Comparison of ENCODE assay signal across 1 cellular context in the genomic region with DNA sequence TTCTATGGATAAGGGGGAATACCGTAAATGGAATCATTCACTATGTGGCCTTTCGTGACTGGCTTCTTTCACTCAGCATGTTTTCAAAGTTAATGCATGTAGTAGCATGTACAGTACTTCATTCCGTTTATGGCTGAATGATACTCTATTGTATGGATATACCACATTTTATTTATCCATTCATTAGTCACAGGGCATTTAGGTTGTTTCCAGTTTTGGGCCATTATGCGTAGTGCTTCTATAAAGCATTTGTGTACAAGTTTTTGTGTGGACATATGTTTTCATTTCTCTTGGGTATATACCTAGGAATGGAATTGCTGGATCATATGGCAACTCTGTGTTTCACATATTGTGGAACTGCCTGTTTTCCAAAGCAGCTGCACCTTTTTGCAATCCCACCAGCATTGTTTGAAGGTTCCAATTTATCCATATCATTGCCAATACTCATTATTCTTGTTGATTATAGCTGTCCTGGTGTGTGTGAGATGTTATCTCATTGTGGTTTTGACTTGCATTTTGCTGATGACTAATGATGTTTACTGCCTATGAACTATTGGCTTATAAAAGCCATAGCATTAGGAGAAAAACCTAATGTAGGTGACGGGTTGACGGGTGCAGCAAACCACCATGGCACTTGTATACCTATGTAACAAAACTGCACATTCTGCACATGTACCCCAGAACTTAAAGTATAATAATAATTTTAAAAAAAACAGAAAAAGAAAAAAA.
TF ChIP-seq lines count a peak whose summit lies in the region.

No MANE protein-coding gene starts in this region.

TF ChIP-seq in K562, 482 proteins besides CTCF, POLR2A, EP300 and RAD21:
- TF ChIP-seq DPF2 (IDR thresholded peaks at IDR 0.05), result peak; percentile 74
- 0 out of 2 replicates have a peak, but pooled peaks have one; percentile 33 for TF ChIP-seq SMARCC2 (IDR thresholded peaks at IDR 0.05; ENCODE audit: low read depth)
- 0 out of 2 replicates have a peak, but pooled peaks have one; percentile 13 for TF ChIP-seq GATA2 (CRISPR knock-in tag; IDR thresholded peaks at IDR 0.05)
- TF ChIP-seq ARID1B (IDR thresholded peaks at IDR 0.05), result peak; percentile 63
- TF ChIP-seq SMARCA4 (IDR thresholded peaks at IDR 0.05), result peak; percentile 68; the same call in 1 of the 2 replicates
- TF ChIP-seq ASH1L (IDR thresholded peaks at IDR 0.05; ENCODE audit: borderline replicate concordance, low read depth, partially characterized antibody), result no peak
- TF ChIP-seq FOXJ3 (CRISPR knock-in tag; IDR thresholded peaks at IDR 0.05), result no peak
- TF ChIP-seq E2F3 (CRISPR knock-in tag; IDR thresholded peaks at IDR 0.05), result no peak
- peak; percentile 72 for TF ChIP-seq MEIS2 (IDR thresholded peaks at IDR 0.05; ENCODE audit: partially characterized antibody)
- 0 out of 4 replicates have a peak, but pooled peaks of 1 of the 2 experiments have one; percentile 24 for TF ChIP-seq FOXA3 (CRISPR knock-in tag; conservative IDR thresholded peaks at IDR 0.05 in 1 of 2, IDR thresholded peaks at IDR 0.05 in 1 of 2)
- TF ChIP-seq PTBP1 (IDR thresholded peaks at IDR 0.05; ENCODE audit: low read depth, low read length), result no peak
- no peak for TF ChIP-seq MCM3 (IDR thresholded peaks at IDR 0.05)
- TF ChIP-seq, protein P1, sequence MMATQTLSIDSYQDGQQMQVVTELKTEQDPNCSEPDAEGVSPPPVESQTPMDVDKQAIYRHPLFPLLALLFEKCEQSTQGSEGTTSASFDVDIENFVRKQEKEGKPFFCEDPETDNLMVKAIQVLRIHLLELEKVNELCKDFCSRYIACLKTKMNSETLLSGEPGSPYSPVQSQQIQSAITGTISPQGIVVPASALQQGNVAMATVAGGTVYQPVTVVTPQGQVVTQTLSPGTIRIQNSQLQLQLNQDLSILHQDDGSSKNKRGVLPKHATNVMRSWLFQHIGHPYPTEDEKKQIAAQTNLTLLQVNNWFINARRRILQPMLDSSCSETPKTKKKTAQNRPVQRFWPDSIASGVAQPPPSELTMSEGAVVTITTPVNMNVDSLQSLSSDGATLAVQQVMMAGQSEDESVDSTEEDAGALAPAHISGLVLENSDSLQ (IDR thresholded peaks at IDR 0.05), result 0 out of 2 replicates have a peak, but pooled peaks have one; percentile 35
- TF ChIP-seq JUND (IDR thresholded peaks at IDR 0.05; ENCODE audit: borderline replicate concordance, low read depth, low read length), result peak; percentile 71; the same call in 1 of the 2 replicates
- peak; percentile 31; the same call in 1 of the 3 replicates for TF ChIP-seq JUND (tag; IDR thresholded peaks at IDR 0.05; ENCODE audit: borderline replicate concordance, low read depth, low read length)
- no peak for TF ChIP-seq PYGO2 (tag; IDR thresholded peaks at IDR 0.05)
- no peak for TF ChIP-seq TAL1 (IDR thresholded peaks at IDR 0.05)
- TF ChIP-seq SMARCE1 (IDR thresholded peaks at IDR 0.05), result peak; percentile 46; the same call in 1 of the 2 replicates
- no peak for TF ChIP-seq RBFOX2 (IDR thresholded peaks at IDR 0.05; ENCODE audit: low read depth, low read length)
- TF ChIP-seq NFE2 (IDR thresholded peaks at IDR 0.05; ENCODE audit: low read depth), result peak; percentile 58
- peak; percentile 17; the same call in 1 of the 2 replicates for TF ChIP-seq C11orf30 (IDR thresholded peaks at IDR 0.05; ENCODE audit: low read depth)
- TF ChIP-seq, protein P2, sequence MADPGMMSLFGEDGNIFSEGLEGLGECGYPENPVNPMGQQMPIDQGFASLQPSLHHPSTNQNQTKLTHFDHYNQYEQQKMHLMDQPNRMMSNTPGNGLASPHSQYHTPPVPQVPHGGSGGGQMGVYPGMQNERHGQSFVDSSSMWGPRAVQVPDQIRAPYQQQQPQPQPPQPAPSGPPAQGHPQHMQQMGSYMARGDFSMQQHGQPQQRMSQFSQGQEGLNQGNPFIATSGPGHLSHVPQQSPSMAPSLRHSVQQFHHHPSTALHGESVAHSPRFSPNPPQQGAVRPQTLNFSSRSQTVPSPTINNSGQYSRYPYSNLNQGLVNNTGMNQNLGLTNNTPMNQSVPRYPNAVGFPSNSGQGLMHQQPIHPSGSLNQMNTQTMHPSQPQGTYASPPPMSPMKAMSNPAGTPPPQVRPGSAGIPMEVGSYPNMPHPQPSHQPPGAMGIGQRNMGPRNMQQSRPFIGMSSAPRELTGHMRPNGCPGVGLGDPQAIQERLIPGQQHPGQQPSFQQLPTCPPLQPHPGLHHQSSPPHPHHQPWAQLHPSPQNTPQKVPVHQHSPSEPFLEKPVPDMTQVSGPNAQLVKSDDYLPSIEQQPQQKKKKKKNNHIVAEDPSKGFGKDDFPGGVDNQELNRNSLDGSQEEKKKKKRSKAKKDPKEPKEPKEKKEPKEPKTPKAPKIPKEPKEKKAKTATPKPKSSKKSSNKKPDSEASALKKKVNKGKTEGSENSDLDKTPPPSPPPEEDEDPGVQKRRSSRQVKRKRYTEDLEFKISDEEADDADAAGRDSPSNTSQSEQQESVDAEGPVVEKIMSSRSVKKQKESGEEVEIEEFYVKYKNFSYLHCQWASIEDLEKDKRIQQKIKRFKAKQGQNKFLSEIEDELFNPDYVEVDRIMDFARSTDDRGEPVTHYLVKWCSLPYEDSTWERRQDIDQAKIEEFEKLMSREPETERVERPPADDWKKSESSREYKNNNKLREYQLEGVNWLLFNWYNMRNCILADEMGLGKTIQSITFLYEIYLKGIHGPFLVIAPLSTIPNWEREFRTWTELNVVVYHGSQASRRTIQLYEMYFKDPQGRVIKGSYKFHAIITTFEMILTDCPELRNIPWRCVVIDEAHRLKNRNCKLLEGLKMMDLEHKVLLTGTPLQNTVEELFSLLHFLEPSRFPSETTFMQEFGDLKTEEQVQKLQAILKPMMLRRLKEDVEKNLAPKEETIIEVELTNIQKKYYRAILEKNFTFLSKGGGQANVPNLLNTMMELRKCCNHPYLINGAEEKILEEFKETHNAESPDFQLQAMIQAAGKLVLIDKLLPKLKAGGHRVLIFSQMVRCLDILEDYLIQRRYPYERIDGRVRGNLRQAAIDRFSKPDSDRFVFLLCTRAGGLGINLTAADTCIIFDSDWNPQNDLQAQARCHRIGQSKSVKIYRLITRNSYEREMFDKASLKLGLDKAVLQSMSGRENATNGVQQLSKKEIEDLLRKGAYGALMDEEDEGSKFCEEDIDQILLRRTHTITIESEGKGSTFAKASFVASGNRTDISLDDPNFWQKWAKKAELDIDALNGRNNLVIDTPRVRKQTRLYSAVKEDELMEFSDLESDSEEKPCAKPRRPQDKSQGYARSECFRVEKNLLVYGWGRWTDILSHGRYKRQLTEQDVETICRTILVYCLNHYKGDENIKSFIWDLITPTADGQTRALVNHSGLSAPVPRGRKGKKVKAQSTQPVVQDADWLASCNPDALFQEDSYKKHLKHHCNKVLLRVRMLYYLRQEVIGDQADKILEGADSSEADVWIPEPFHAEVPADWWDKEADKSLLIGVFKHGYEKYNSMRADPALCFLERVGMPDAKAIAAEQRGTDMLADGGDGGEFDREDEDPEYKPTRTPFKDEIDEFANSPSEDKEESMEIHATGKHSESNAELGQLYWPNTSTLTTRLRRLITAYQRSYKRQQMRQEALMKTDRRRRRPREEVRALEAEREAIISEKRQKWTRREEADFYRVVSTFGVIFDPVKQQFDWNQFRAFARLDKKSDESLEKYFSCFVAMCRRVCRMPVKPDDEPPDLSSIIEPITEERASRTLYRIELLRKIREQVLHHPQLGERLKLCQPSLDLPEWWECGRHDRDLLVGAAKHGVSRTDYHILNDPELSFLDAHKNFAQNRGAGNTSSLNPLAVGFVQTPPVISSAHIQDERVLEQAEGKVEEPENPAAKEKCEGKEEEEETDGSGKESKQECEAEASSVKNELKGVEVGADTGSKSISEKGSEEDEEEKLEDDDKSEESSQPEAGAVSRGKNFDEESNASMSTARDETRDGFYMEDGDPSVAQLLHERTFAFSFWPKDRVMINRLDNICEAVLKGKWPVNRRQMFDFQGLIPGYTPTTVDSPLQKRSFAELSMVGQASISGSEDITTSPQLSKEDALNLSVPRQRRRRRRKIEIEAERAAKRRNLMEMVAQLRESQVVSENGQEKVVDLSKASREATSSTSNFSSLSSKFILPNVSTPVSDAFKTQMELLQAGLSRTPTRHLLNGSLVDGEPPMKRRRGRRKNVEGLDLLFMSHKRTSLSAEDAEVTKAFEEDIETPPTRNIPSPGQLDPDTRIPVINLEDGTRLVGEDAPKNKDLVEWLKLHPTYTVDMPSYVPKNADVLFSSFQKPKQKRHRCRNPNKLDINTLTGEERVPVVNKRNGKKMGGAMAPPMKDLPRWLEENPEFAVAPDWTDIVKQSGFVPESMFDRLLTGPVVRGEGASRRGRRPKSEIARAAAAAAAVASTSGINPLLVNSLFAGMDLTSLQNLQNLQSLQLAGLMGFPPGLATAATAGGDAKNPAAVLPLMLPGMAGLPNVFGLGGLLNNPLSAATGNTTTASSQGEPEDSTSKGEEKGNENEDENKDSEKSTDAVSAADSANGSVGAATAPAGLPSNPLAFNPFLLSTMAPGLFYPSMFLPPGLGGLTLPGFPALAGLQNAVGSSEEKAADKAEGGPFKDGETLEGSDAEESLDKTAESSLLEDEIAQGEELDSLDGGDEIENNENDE (IDR thresholded peaks at IDR 0.05; ENCODE audit: low read depth, low read length), result no peak
- peak; percentile 45; the same call in 1 of the 2 replicates for TF ChIP-seq ZNF316 (IDR thresholded peaks at IDR 0.05)
- TF ChIP-seq TRIM24 (IDR thresholded peaks at IDR 0.05), result peak in 1 of 2 experiments; percentile 31; a peak in 1 of 4 replicates
- no peak for TF ChIP-seq ZNF77 (CRISPR knock-in tag; IDR thresholded peaks at IDR 0.05)
- TF ChIP-seq, protein P3, sequence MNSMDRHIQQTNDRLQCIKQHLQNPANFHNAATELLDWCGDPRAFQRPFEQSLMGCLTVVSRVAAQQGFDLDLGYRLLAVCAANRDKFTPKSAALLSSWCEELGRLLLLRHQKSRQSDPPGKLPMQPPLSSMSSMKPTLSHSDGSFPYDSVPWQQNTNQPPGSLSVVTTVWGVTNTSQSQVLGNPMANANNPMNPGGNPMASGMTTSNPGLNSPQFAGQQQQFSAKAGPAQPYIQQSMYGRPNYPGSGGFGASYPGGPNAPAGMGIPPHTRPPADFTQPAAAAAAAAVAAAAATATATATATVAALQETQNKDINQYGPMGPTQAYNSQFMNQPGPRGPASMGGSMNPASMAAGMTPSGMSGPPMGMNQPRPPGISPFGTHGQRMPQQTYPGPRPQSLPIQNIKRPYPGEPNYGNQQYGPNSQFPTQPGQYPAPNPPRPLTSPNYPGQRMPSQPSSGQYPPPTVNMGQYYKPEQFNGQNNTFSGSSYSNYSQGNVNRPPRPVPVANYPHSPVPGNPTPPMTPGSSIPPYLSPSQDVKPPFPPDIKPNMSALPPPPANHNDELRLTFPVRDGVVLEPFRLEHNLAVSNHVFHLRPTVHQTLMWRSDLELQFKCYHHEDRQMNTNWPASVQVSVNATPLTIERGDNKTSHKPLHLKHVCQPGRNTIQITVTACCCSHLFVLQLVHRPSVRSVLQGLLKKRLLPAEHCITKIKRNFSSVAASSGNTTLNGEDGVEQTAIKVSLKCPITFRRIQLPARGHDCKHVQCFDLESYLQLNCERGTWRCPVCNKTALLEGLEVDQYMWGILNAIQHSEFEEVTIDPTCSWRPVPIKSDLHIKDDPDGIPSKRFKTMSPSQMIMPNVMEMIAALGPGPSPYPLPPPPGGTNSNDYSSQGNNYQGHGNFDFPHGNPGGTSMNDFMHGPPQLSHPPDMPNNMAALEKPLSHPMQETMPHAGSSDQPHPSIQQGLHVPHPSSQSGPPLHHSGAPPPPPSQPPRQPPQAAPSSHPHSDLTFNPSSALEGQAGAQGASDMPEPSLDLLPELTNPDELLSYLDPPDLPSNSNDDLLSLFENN (IDR thresholded peaks at IDR 0.05; ENCODE audit: low read depth in 2 of 2, low read length in 2 of 2), result no peak
- TF ChIP-seq FOXM1 (IDR thresholded peaks at IDR 0.05; ENCODE audit: low read depth), result no peak
- no peak for TF ChIP-seq FOXM1 (CRISPR knock-in tag; IDR thresholded peaks at IDR 0.05; ENCODE audit: low read depth)
- peak; percentile 84 for TF ChIP-seq FOSL1 (tag; conservative IDR thresholded peaks at IDR 0.05)
- TF ChIP-seq, protein P4, sequence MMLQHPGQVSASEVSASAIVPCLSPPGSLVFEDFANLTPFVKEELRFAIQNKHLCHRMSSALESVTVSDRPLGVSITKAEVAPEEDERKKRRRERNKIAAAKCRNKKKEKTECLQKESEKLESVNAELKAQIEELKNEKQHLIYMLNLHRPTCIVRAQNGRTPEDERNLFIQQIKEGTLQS (IDR thresholded peaks at IDR 0.05), result peak; percentile 34
- TF ChIP-seq, protein P4 (CRISPR knock-in tag; conservative IDR thresholded peaks at IDR 0.05), result no peak
